12 cellular contexts compared by ENCODE assay signal in genomic region chr5:57816108-57816507, GRCh38.
DNase-seq lines count a peak whose midpoint lies in the region; ATAC-seq lines count a peak whose summit lies in the region.
"Had no signal": no experiment of that assay in that cellular context is flagged by ENCODE, and none has a peak within 500 bp of the region (broad histone marks: within the 10 kb centered on the region; RNA-seq: fewer than 3 reads in every experiment).

No MANE protein-coding gene starts in this region.

- no peaks in the 10 kb centered on the region for H3K9me3 ChIP-seq in GM23248 (ENCODE audit: low read depth)
- H3K9me3 ChIP-seq: Peyer's patch had no signal

- no peaks in the 10 kb centered on the region for H4K20me1 ChIP-seq in GM23248 (ENCODE audit: insufficient read depth)

- ATAC-seq in effector memory CD8-positive, alpha-beta T cell (replicated peaks), result no peak
- ATAC-seq in GM21619 (IDR thresholded peaks at IDR 0.05; ENCODE audit: unreplicated experiment), result no peak
- ATAC-seq in activated CD8-positive, alpha-beta memory T cell treated with anti-CD3 and anti-CD28 coated beads, Interleukin-2, amount 10 ng/mL, durations not matched to agents 7 days and 5 days, result no peak
- ATAC-seq: left lung; stimulated activated naive CD8-positive, alpha-beta T cell treated with anti-CD3 and anti-CD28 coated beads, Interleukin-15, amount 100 ng/mL, for 72 hours had no signal

- H3K4me1 Mint-ChIP-seq in effector memory CD8-positive, alpha-beta T cell (ENCODE audit: low read depth in 2 of 2), result no peaks in the 10 kb centered on the region
- no peaks in the 10 kb centered on the region for H3K4me1 Mint-ChIP-seq in activated CD8-positive, alpha-beta memory T cell treated with anti-CD3 and anti-CD28 coated beads, Interleukin-2, amount 10 ng/mL, durations not matched to agents 7 days and 5 days
- H3K4me1 Mint-ChIP-seq: stimulated activated naive CD8-positive, alpha-beta T cell treated with anti-CD3 and anti-CD28 coated beads, Interleukin-15, amount 100 ng/mL, for 72 hours had no signal

- H3K4me3 Mint-ChIP-seq in effector memory CD8-positive, alpha-beta T cell, result no peak overlapping the region
- no peak overlapping the region for H3K4me3 Mint-ChIP-seq in activated CD8-positive, alpha-beta memory T cell treated with anti-CD3 and anti-CD28 coated beads, Interleukin-2, amount 10 ng/mL, durations not matched to agents 7 days and 5 days
- H3K4me3 Mint-ChIP-seq: stimulated activated naive CD8-positive, alpha-beta T cell treated with anti-CD3 and anti-CD28 coated beads, Interleukin-15, amount 100 ng/mL, for 72 hours had no signal

- H3F3A ChIP-seq in GM23248 (ENCODE audit: insufficient read depth), result peaks cover 10% of the 10 kb centered on the region

- no peak overlapping the region for H3K27ac Mint-ChIP-seq in effector memory CD8-positive, alpha-beta T cell
- H3K27ac Mint-ChIP-seq in activated CD8-positive, alpha-beta memory T cell treated with anti-CD3 and anti-CD28 coated beads, Interleukin-2, amount 10 ng/mL, durations not matched to agents 7 days and 5 days, result no peak overlapping the region
- H3K27ac Mint-ChIP-seq: stimulated activated naive CD8-positive, alpha-beta T cell treated with anti-CD3 and anti-CD28 coated beads, Interleukin-15, amount 100 ng/mL, for 72 hours had no signal

- H3K4me2 ChIP-seq in GM23248 (ENCODE audit: unreplicated experiment), result peak overlapping the region; percentile 41

- H3K27me3 ChIP-seq in GM23248 (replicated peaks; ENCODE audit: insufficient read depth), result no peaks in the 10 kb centered on the region
- H3K27me3 ChIP-seq: left lung, Peyer's patch had no signal

- H3K36me3 ChIP-seq in GM23248 (ENCODE audit: low read depth), result no peaks in the 10 kb centered on the region
- H3K36me3 ChIP-seq: left lung, Peyer's patch had no signal

- DNase-seq in GM23248 (peak; percentile 95), OCI-M1 (lab: John Stamatoyannopoulos, UW) (peak; percentile 32), epidermal melanocyte (ENCODE audit: insufficient read length, low spot score) (peak; percentile 17), non-pigmented ciliary epithelial cell (ENCODE audit: low read depth) (peak; percentile 96), amygdala (lab: John Stamatoyannopoulos, UW) (no peak)
- DNase-seq in effector memory CD8-positive, alpha-beta T cell, result no peak
- no peak for DNase-seq in activated CD8-positive, alpha-beta memory T cell treated with anti-CD3 and anti-CD28 coated beads, Interleukin-2, amount 10 ng/mL, durations not matched to agents 7 days and 5 days
- DNase-seq: GDM1; left lung; Peyer's patch; stimulated activated naive CD8-positive, alpha-beta T cell treated with anti-CD3 and anti-CD28 coated beads, Interleukin-15, amount 100 ng/mL, for 72 hours had no signal

- no peaks in the 10 kb centered on the region for H3K79me2 ChIP-seq in GM23248 (ENCODE audit: insufficient read depth)

- H3K4me1 ChIP-seq in GM23248 (ENCODE audit: insufficient read depth), result peaks cover 18% of the 10 kb centered on the region
- H3K4me1 ChIP-seq: left lung, Peyer's patch had no signal

- in situ Hi-C loops in GM23248 (cut with MboI), result no loop called here

- H3K36me3 Mint-ChIP-seq in effector memory CD8-positive, alpha-beta T cell (ENCODE audit: insufficient read depth), result no peaks in the 10 kb centered on the region
- no peaks in the 10 kb centered on the region for H3K36me3 Mint-ChIP-seq in activated CD8-positive, alpha-beta memory T cell treated with anti-CD3 and anti-CD28 coated beads, Interleukin-2, amount 10 ng/mL, durations not matched to agents 7 days and 5 days

- H3K9me3 Mint-ChIP-seq in effector memory CD8-positive, alpha-beta T cell, result no peaks in the 10 kb centered on the region
- no peaks in the 10 kb centered on the region for H3K9me3 Mint-ChIP-seq in activated CD8-positive, alpha-beta memory T cell treated with anti-CD3 and anti-CD28 coated beads, Interleukin-2, amount 10 ng/mL, durations not matched to agents 7 days and 5 days (ENCODE audit: low read depth)
- H3K9me3 Mint-ChIP-seq: stimulated activated naive CD8-positive, alpha-beta T cell treated with anti-CD3 and anti-CD28 coated beads, Interleukin-15, amount 100 ng/mL, for 72 hours had no signal

- no peak overlapping the region for H2AFZ ChIP-seq in GM23248

- H3K4me3 ChIP-seq in GM23248, result no peak overlapping the region
- H3K4me3 ChIP-seq: left lung, Peyer's patch had no signal

- CTCF ChIA-PET in activated CD8-positive, alpha-beta memory T cell treated with anti-CD3 and anti-CD28 coated beads, Interleukin-2, amount 10 ng/mL, durations not matched to agents 7 days and 5 days (lab: Charles Lee), result no interaction called here

- H3K27me3 Mint-ChIP-seq in effector memory CD8-positive, alpha-beta T cell, result no peaks in the 10 kb centered on the region
- H3K27me3 Mint-ChIP-seq in activated CD8-positive, alpha-beta memory T cell treated with anti-CD3 and anti-CD28 coated beads, Interleukin-2, amount 10 ng/mL, durations not matched to agents 7 days and 5 days, result no peaks in the 10 kb centered on the region
- H3K27me3 Mint-ChIP-seq: stimulated activated naive CD8-positive, alpha-beta T cell treated with anti-CD3 and anti-CD28 coated beads, Interleukin-15, amount 100 ng/mL, for 72 hours had no signal

- no peak overlapping the region for H3K27ac ChIP-seq in GM23248
- H3K27ac ChIP-seq: left lung, Peyer's patch had no signal

- no peak overlapping the region for H3K9ac ChIP-seq in GM23248

- H3K9me2 ChIP-seq in GM23248 (ENCODE audit: insufficient read depth), result no peaks in the 10 kb centered on the region

Comparison
In these comparisons a context has a peak if more than half of its experiments do, and no peak if none do; other contexts are left out.
1. DNase-seq: peak in GM23248 (single experiment), OCI-M1 (single experiment), epidermal melanocyte (single experiment) and non-pigmented ciliary epithelial cell (single experiment); none in amygdala (0 of 56), effector memory CD8-positive, alpha-beta T cell (0 of 3) and activated CD8-positive, alpha-beta memory T cell treated with anti-CD3 and anti-CD28 coated beads, Interleukin-2, amount 10 ng/mL, durations not matched to agents 7 days and 5 days (single experiment).